8 cellular contexts compared by ENCODE assay signal in genomic region chr11:117328414-117329010, GRCh38. TPM values are rescaled to one million over a fixed set of nuclear protein-coding genes. Genes with fewer than 3 reads are reported as not detected.
A peak's percentile ranks its signal among the peaks of the same experiment; 100 is the strongest.
DNase-seq lines count a peak whose midpoint lies in the region; ATAC-seq and TF ChIP-seq lines count a peak whose summit lies in the region.

No MANE protein-coding gene starts in this region.

- ATAC-seq in HG02938 (IDR thresholded peaks at IDR 0.05; ENCODE audit: unreplicated experiment) (peak; percentile 10), PC-3 (peak; percentile 26), HG02588 (IDR thresholded peaks at IDR 0.05; ENCODE audit: unreplicated experiment) (no peak), GM18858 (IDR thresholded peaks at IDR 0.05; ENCODE audit: unreplicated experiment) (no peak)
- ATAC-seq in effector memory CD8-positive, alpha-beta T cell (replicated peaks): peak; percentile 5

- H3K4me3 ChIP-seq in GM12875 (ENCODE audit: low read depth, low read length) (peak overlapping the region; percentile 58), PC-3 (ENCODE audit: low read length) (peak overlapping the region; percentile 76), mesodermal cell (ENCODE audit: extremely low read depth, insufficient read depth, low read length, poor library complexity, severe bottlenecking) (peak overlapping the region; percentile 72)

- peak overlapping the region; percentile 69 for H3K9ac ChIP-seq in PC-3 (ENCODE audit: low read length)

- WGBS in mesodermal cell (ENCODE audit: insufficient coverage in 2 of 2), 2 experiments: 24 to 31% methylated on average over 13 to 14 of the region's 15 CpGs

- H3K9me3 Mint-ChIP-seq in effector memory CD8-positive, alpha-beta T cell: no peaks in the 10 kb centered on the region

- H3K9me2 ChIP-seq in PC-3 (replicated peaks; ENCODE audit: low read length): no peaks in the 10 kb centered on the region

- DNase-seq in PC-3: peak; percentile 44
- DNase-seq in effector memory CD8-positive, alpha-beta T cell: no peak
- no peak for DNase-seq in stimulated activated CD4-positive, alpha-beta T cell treated with anti-CD3 and anti-CD28 coated beads, Interleukin-12 subunit alpha, Interleukin-12 subunit beta, amount 100 ng/mL, for 4 hours

- peaks cover 5 to 7% of the 10 kb centered on the region in 2 donors for H3K4me1 Mint-ChIP-seq in effector memory CD8-positive, alpha-beta T cell (ENCODE audit: low read depth in 2 of 2)

- no peaks in the 10 kb centered on the region for H3K9me3 ChIP-seq in PC-3 (ENCODE audit: low read length)
- H3K9me3 ChIP-seq in mesodermal cell (ENCODE audit: control insufficient read depth, low read length): no peaks in the 10 kb centered on the region

- H3K4me1 ChIP-seq in PC-3 (ENCODE audit: insufficient read depth, low read length) (peaks cover 10% of the 10 kb centered on the region), mesodermal cell (ENCODE audit: control insufficient read depth, insufficient read depth, low read length, poor library complexity, severe bottlenecking) (peaks cover 5% of the 10 kb centered on the region)

- intact Hi-C loops in PC-3 (cut with micrococcal nuclease): loop anchor here (1.0 kb wide), 1 partner anchor 89 kb away; no protein-coding TSS in a partner anchor

- CTCF ChIA-PET in PC-3 (lab: Charles Lee): no interaction called here

- no peaks in the 10 kb centered on the region for H3K27me3 Mint-ChIP-seq in effector memory CD8-positive, alpha-beta T cell

- TSS peak; percentile 51 for BruUV-seq in PC-3 (replicated peaks; lab: Mats Ljungman, UMichigan)

- H3K27me3 ChIP-seq in PC-3 (ENCODE audit: low read length): no peaks in the 10 kb centered on the region

- TF ChIP-seq CTCF in GM12875 (IDR thresholded peaks at IDR 0.05; ENCODE audit: borderline replicate concordance, insufficient read depth, low read depth, low read length): no peak
- no peak for TF ChIP-seq CTCF in PC-3 (conservative IDR thresholded peaks at IDR 0.05; ENCODE audit: low read depth, low read length)

- H2AFZ ChIP-seq in PC-3 (ENCODE audit: low read length): peak overlapping the region; percentile 93

- H3K79me2 ChIP-seq in PC-3 (ENCODE audit: low read length): peaks cover 19% of the 10 kb centered on the region

- POLR2A ChIA-PET in PC-3 (lab: Charles Lee; ENCODE audit: unreplicated experiment): interaction anchor here (0.6 to 1.0 kb wide), 3 partner anchors 13 to 85 kb away, joined by 3 to 7 read pairs (median 4); partner anchors contain the start of gene BACE1

- H4K20me1 ChIP-seq in PC-3 (ENCODE audit: low read length): no peaks in the 10 kb centered on the region

- H3K4me2 ChIP-seq in PC-3 (ENCODE audit: low read length): peak overlapping the region; percentile 95

- no peak overlapping the region for H3K4me3 Mint-ChIP-seq in effector memory CD8-positive, alpha-beta T cell

- H3K27ac Mint-ChIP-seq in effector memory CD8-positive, alpha-beta T cell: no peak overlapping the region

- H3K36me3 Mint-ChIP-seq in effector memory CD8-positive, alpha-beta T cell (ENCODE audit: insufficient read depth): no peaks in the 10 kb centered on the region

- H3F3A ChIP-seq in PC-3 (ENCODE audit: low read length, unreplicated experiment): no peaks in the 10 kb centered on the region

- H3K36me3 ChIP-seq in PC-3 (ENCODE audit: low read depth, low read length) (no peaks in the 10 kb centered on the region), mesodermal cell (ENCODE audit: control insufficient read depth, insufficient read depth, low read length) (no peaks in the 10 kb centered on the region)

- H3K27ac ChIP-seq in PC-3 (ENCODE audit: low read length): peak overlapping the region; percentile 57
- H3K27ac ChIP-seq in mesodermal cell (ENCODE audit: low read depth, low read length, severe bottlenecking): peak overlapping the region; percentile 85

RNA-seq across cellular contexts. Expression of gene CEP164, which starts 0.9 kb away (rescaled TPM):
- total RNA-seq in PC-3 (2014; rRNA removed): 43.7 and 51.1 TPM in 2 replicates
- polyA plus RNA-seq in mesodermal cell (2013, experiment 1 of 2): 19.4 TPM
- polyA plus RNA-seq in mesodermal cell (2013, experiment 2 of 2): 15.7 TPM

RNA-seq across cellular contexts. Expression of gene BACE1, which starts 12.5 kb away (rescaled TPM):
- total RNA-seq in PC-3 (2014; rRNA removed): 16.8 and 27.7 TPM in 2 replicates
- polyA plus RNA-seq in mesodermal cell (2013, experiment 1 of 2): 33.2 TPM
- polyA plus RNA-seq in mesodermal cell (2013, experiment 2 of 2): 30.5 TPM

RNA-seq across cellular contexts. Expression of gene BACE1-AS, which starts 37.4 kb away (rescaled TPM):
- total RNA-seq in PC-3 (2014; rRNA removed): 3.6 and 3.7 TPM in 2 replicates
- 5.4 TPM for polyA plus RNA-seq in mesodermal cell (2013, experiment 1 of 2)
- 6.9 TPM for polyA plus RNA-seq in mesodermal cell (2013, experiment 2 of 2)

Comparison
In these comparisons a context has a peak if more than half of its experiments do, and no peak if none do; other contexts are left out.
1. ATAC-seq: peak in HG02938 (single experiment), PC-3 (single experiment) and effector memory CD8-positive, alpha-beta T cell (single experiment); none in HG02588 (single experiment) and GM18858 (single experiment).
2. Peak in every context shown above with its lines, with median percentiles within 50 percentile points of each other: H3K4me3 ChIP-seq.